In the genomic region with DNA sequence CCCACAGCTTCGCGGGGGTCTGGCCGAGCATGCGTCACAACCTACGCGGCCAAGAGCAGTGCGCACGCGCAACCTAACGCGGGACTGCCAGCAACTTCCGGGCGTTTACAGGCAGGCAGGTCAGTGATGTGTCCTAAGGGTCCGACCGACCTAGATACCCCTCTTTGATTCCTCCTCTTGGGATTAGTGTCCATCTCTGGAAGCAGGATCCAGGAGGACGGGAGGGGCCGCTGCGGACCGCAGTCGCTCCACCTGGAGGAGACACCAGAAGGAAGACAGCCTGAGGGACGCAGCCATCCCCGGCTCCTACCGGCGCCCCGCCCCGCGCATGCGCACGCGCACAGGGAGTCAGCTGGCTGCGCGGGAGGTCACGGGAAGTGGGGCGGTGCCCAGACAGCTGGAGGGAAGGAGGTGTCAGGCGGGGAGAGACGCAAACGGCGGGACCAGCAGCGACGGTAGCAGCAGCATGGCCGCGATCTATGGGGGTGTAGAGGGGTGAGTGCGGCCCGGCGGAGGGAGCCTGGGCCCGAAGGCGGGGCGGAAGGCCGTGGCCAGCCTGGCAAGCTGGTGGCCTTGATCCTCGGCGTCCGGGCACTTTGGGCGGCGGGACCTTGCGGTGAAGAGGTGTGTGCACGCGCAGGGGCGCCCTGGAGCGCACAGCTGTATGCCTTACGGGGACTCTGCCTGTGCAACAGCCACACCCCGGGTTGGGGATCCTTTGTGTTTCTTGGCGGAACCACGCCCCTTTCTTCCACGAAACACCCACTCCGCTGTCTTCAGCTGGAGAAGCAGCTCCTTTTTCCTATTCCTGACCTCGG, we compare ENCODE assay signal across 8 cellular contexts. TPM values are rescaled to one million over a fixed set of nuclear protein-coding genes. Genes with fewer than 3 reads are reported as not detected.
DNase-seq lines count a peak whose midpoint lies in the region; ATAC-seq and TF ChIP-seq lines count a peak whose summit lies in the region.

Gene NAGK, plus strand, starts transcription at position 431 of the 818 bp plus-strand sequence. Its CDS starts 36 bp downstream, at position 467.

- CTCF ChIA-PET in activated B cell treated with CpG ODN at 0.5 μM for 24 hours (lab: Charles Lee): interaction anchor here (0.7 to 1.5 kb wide), 5 partner anchors 32 to 154 kb away, joined by 3 to 6 read pairs (median 3); partner anchors contain the start of gene MCEE

- TF ChIP-seq CTCF in AG09309 (IDR thresholded peaks at IDR 0.05; ENCODE audit: control insufficient read depth, insufficient read depth, low read depth, low read length, missing control alignments) (no peak), activated B cell treated with CpG ODN at 0.5 μM for 24 hours (IDR thresholded peaks at IDR 0.05) (no peak), cardiac fibroblast (IDR thresholded peaks at IDR 0.05; ENCODE audit: low read depth, low read length) (no peak)

- intact Hi-C loops in activated B cell treated with CpG ODN at 0.5 μM for 24 hours (cut with micrococcal nuclease): loop anchor here (1.0 to 10.0 kb wide), 7 partner anchors 19 to 1154 kb away; partner anchors contain the start of genes ANKRD53, MCEE, MPHOSPH10 and MXD1

- H3K4me3 Mint-ChIP-seq in activated B cell treated with CpG ODN at 0.5 μM for 24 hours: peak within 1 kb of the TSS; percentile 97
- H3K4me3 Mint-ChIP-seq in immature natural killer cell: peak within 1 kb of the TSS; percentile 96 to 98 (median 97)

- H3K27me3 Mint-ChIP-seq in activated B cell treated with CpG ODN at 0.5 μM for 24 hours (no peaks in the 10 kb centered on the region), immature natural killer cell (ENCODE audit: low read depth in 3 of 3) (peaks cover 6 to 9% (median 9%) of the 10 kb centered on the region in 3 donors)

- H3K4me1 Mint-ChIP-seq in activated B cell treated with CpG ODN at 0.5 μM for 24 hours: peaks cover 91% of the 10 kb centered on the region
- peaks cover 50 to 65% of the 10 kb centered on the region in 2 donors for H3K4me1 Mint-ChIP-seq in immature natural killer cell

- DNase-seq in AG09309 (ENCODE audit: low read depth) (peak; percentile 79), NCI-H345 (lab: John Stamatoyannopoulos, UW) (peak; percentile 96), activated B cell treated with CpG ODN at 0.5 μM for 24 hours (peak; percentile 98), cardiac fibroblast (ENCODE audit: low read depth in 2 of 2) (peak; percentile 96 to 98), immature natural killer cell (peak; percentile 99 to 100 (median 99)), smooth muscle cell of the brain vasculature (ENCODE audit: low read depth, low spot score) (peak; percentile 92)

- H3K36me3 Mint-ChIP-seq in activated B cell treated with CpG ODN at 0.5 μM for 24 hours (ENCODE audit: low read depth): peaks cover 38% of the 10 kb centered on the region
- peaks cover 0 to 1% (median 0%) of the 10 kb centered on the region in 3 donors for H3K36me3 Mint-ChIP-seq in immature natural killer cell

- POLR2A ChIA-PET in activated B cell treated with CpG ODN at 0.5 μM for 24 hours (lab: Charles Lee): interaction anchor here (0.6 to 7.5 kb wide), 29 partner anchors 9 to 1631 kb away, joined by 3 to 170 read pairs (median 4); partner anchors contain the start of genes MCEE, MPHOSPH10, NFU1 and PAIP2B

- ATAC-seq in GM19025 (IDR thresholded peaks at IDR 0.05; ENCODE audit: low read depth, unreplicated experiment) (peak; percentile 51), HG03280 (IDR thresholded peaks at IDR 0.05; ENCODE audit: unreplicated experiment) (peak; percentile 62), activated B cell treated with CpG ODN at 0.5 μM for 24 hours (ENCODE audit: low read depth) (peak; percentile 68)

- H3K27ac Mint-ChIP-seq in activated B cell treated with CpG ODN at 0.5 μM for 24 hours (peak within 1 kb of the TSS; percentile 99), immature natural killer cell (peak within 1 kb of the TSS; percentile 96 to 100 (median 100))

- H3K9me3 Mint-ChIP-seq in activated B cell treated with CpG ODN at 0.5 μM for 24 hours (no peaks in the 10 kb centered on the region), immature natural killer cell (peaks cover 0 to 1% (median 0%) of the 10 kb centered on the region in 6 donors)

- H3K4me3 ChIP-seq in AG09309 (ENCODE audit: control insufficient read depth, low read depth, low read length) (peak within 1 kb of the TSS; percentile 52), cardiac fibroblast (replicated peaks in 1 of 2; ENCODE audit: low read depth in 2 of 2, low read length in 2 of 2) (peak within 1 kb of the TSS; percentile 79 to 90)

RNA-seq across cellular contexts. Expression of gene NAGK, which starts in this region (rescaled TPM):
- total RNA-seq in activated B cell treated with CpG ODN at 0.5 μM for 24 hours: 175 and 208 TPM in 2 replicates
- polyA plus RNA-seq in immature natural killer cell: 10 to 100 TPM; 68.5 to 85.7 (median 79.4) TPM

Comparison
In these comparisons a context has a peak if more than half of its experiments do, and no peak if none do; other contexts are left out.
1. Peak in every context shown above with its lines: DNase-seq, ATAC-seq and H3K4me3 ChIP-seq.